8 cellular contexts compared by ENCODE assay signal in genomic region chr7:97104719-97105129, GRCh38.
DNase-seq lines count a peak whose midpoint lies in the region; ATAC-seq lines count a peak whose summit lies in the region.

No MANE protein-coding gene starts in this region.

- no peaks in the 10 kb centered on the region for H3K4me1 Mint-ChIP-seq in central memory CD8-positive, alpha-beta T cell

- no peaks in the 10 kb centered on the region for H3K9me3 Mint-ChIP-seq in central memory CD8-positive, alpha-beta T cell

- peak; percentile 94 for ATAC-seq in GM19025 (IDR thresholded peaks at IDR 0.05; ENCODE audit: low read depth, unreplicated experiment)
- peak; percentile 97 for ATAC-seq in HG03175 (IDR thresholded peaks at IDR 0.05; ENCODE audit: unreplicated experiment)
- no peak for ATAC-seq in central memory CD8-positive, alpha-beta T cell (replicated peaks; ENCODE audit: extremely low read depth, poor library complexity, severe bottlenecking)

- H3K27ac Mint-ChIP-seq in central memory CD8-positive, alpha-beta T cell (ENCODE audit: low read depth), result no peak overlapping the region

- no peaks in the 10 kb centered on the region for H3K36me3 Mint-ChIP-seq in central memory CD8-positive, alpha-beta T cell (ENCODE audit: insufficient read depth)

- DNase-seq in Ammon's horn (ENCODE audit: low spot score) (peak; percentile 88), NCI-H345 (lab: John Stamatoyannopoulos, UW) (peak; percentile 84), left kidney (ENCODE audit: low read depth, low spot score) (peak; percentile 91)
- DNase-seq in activated CD4-positive, alpha-beta T cell treated with anti-CD3 and anti-CD28 coated beads for 24 hours (ENCODE audit: low read depth in 2 of 2), result peak; percentile 54 to 65
- DNase-seq in central memory CD8-positive, alpha-beta T cell (ENCODE audit: low spot score in 2 of 2), result peak; percentile 41 to 42
- DNase-seq in stimulated activated CD4-positive, alpha-beta T cell treated with anti-CD3 and anti-CD28 coated beads, Interleukin-4, amount 100 ng/mL, for 24 hours, result peak; percentile 76

- no peak overlapping the region for H3K4me3 Mint-ChIP-seq in central memory CD8-positive, alpha-beta T cell

- peaks cover 43% of the 10 kb centered on the region for H3K27me3 Mint-ChIP-seq in central memory CD8-positive, alpha-beta T cell
